16 cellular contexts compared by ENCODE assay signal in the genomic region with DNA sequence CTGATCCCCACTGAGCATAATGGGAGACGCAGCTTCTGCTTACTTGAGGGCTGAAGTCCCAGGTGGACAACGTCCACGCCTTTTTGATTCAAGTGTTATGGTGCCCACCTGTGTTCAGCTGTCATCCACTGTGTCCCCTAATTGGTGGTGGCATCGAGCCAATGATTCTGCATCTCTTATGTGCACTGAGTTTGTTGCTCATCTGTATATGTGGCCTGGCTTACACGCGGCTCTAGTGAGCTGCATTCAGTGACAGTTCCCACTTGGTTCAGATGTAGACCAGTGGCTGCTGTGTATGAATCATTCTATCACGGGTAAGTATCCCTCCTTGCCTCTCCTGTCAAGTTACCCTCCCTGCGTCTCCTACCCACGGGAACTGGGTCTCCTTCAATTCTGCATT.
A peak's percentile ranks its signal among the peaks of the same experiment; 100 is the strongest.
DNase-seq lines count a peak whose midpoint lies in the region; ATAC-seq and TF ChIP-seq lines count a peak whose summit lies in the region.
"Had no signal": no experiment of that assay in that cellular context is flagged by ENCODE, and none has a peak within 500 bp of the region (broad histone marks: within the 10 kb centered on the region; RNA-seq: fewer than 3 reads in every experiment).

No MANE protein-coding gene starts in this region.

- no peaks in the 10 kb centered on the region for H3K27me3 Mint-ChIP-seq in GM23338 (ENCODE audit: insufficient read depth, low read depth, poor library complexity)
- H3K27me3 Mint-ChIP-seq in activated T-helper 2 cell treated with anti-CD3 and anti-CD28 coated beads, Interferon-gamma antibody, Interleukin-2, Interleukin-4, amounts not matched to agents 10 μg/mL and 5 μg/mL and 100 μg/mL, durations not matched to agents 14 hours and 24 hours and 36 hours (ENCODE audit: low read depth): no peaks in the 10 kb centered on the region

- H3K36me3 ChIP-seq in BE2C (no peaks in the 10 kb centered on the region), GM23338 (ENCODE audit: insufficient read depth) (no peaks in the 10 kb centered on the region)

- H2AFZ ChIP-seq in GM23338: no peak overlapping the region
- H2AFZ ChIP-seq: PC-9 had no signal

- H3K9me3 Mint-ChIP-seq in GM23338: no peaks in the 10 kb centered on the region
- no peaks in the 10 kb centered on the region for H3K9me3 Mint-ChIP-seq in activated T-helper 2 cell treated with anti-CD3 and anti-CD28 coated beads, Interferon-gamma antibody, Interleukin-2, Interleukin-4, amounts not matched to agents 10 μg/mL and 5 μg/mL and 100 μg/mL, durations not matched to agents 14 hours and 24 hours and 36 hours

- H3F3A ChIP-seq in GM23338 (replicated peaks; ENCODE audit: low read depth): no peaks in the 10 kb centered on the region

- H3K4me1 ChIP-seq in BE2C (no peaks in the 10 kb centered on the region), GM23338 (ENCODE audit: insufficient read depth) (peaks cover 18% of the 10 kb centered on the region)
- H3K4me1 ChIP-seq: Caco-2 had no signal

- peaks cover 21% of the 10 kb centered on the region for H3K4me1 Mint-ChIP-seq in GM23338
- peaks cover 32% of the 10 kb centered on the region for H3K4me1 Mint-ChIP-seq in activated T-helper 2 cell treated with anti-CD3 and anti-CD28 coated beads, Interferon-gamma antibody, Interleukin-2, Interleukin-4, amounts not matched to agents 10 μg/mL and 5 μg/mL and 100 μg/mL, durations not matched to agents 14 hours and 24 hours and 36 hours (ENCODE audit: low read depth)

- no peaks in the 10 kb centered on the region for H3K27me3 ChIP-seq in BE2C
- no peaks in the 10 kb centered on the region for H3K27me3 ChIP-seq in GM23338 (ENCODE audit: insufficient read depth)

- no peaks in the 10 kb centered on the region for H4K20me1 ChIP-seq in GM23338 (replicated peaks; ENCODE audit: insufficient read depth)

- ATAC-seq in GM23338 (no peak), GM21360 (IDR thresholded peaks at IDR 0.05; ENCODE audit: unreplicated experiment) (no peak)

- no peak overlapping the region for H3K27ac ChIP-seq in GM23338 (ENCODE audit: low read depth)
- H3K27ac ChIP-seq: PC-9 had no signal

- H3K4me3 ChIP-seq in BE2C (ENCODE audit: low read depth, low read length) (no peak overlapping the region), GM23338 (no peak overlapping the region)
- H3K4me3 ChIP-seq: PC-9 had no signal

- DNase-seq in BE2C: peak; percentile 35
- no peak for DNase-seq in GM23338 (ENCODE audit: low spot score)
- peak; percentile 46 to 73 for DNase-seq in NCI-H524 (lab: John Stamatoyannopoulos, UW)
- DNase-seq in activated T-helper 2 cell treated with anti-CD3 and anti-CD28 coated beads, Interferon-gamma antibody, Interleukin-2, Interleukin-4, amounts not matched to agents 10 μg/mL and 5 μg/mL and 100 μg/mL, durations not matched to agents 14 hours and 24 hours and 36 hours (ENCODE audit: low spot score): no peak
- no peak for DNase-seq in activated T-cell treated with anti-CD3 and anti-CD28 coated beads, Interleukin-2, amount 50 U/mL, for 48 hours
- no peak for DNase-seq in mesenteric fat pad (ENCODE audit: low spot score)
- DNase-seq in GDM1 (lab: John Stamatoyannopoulos, UW): no peak
- DNase-seq: ACHN, AML-193, Caco-2, DMS153, H7, NCI-H510A, PC-9, SW 1271 had no signal

- no peaks in the 10 kb centered on the region for H3K9me3 ChIP-seq in BE2C
- H3K9me3 ChIP-seq: Caco-2 had no signal

- H3K4me3 Mint-ChIP-seq in GM23338: no peak overlapping the region
- peak overlapping the region; percentile 11 for H3K4me3 Mint-ChIP-seq in activated T-helper 2 cell treated with anti-CD3 and anti-CD28 coated beads, Interferon-gamma antibody, Interleukin-2, Interleukin-4, amounts not matched to agents 10 μg/mL and 5 μg/mL and 100 μg/mL, durations not matched to agents 14 hours and 24 hours and 36 hours (ENCODE audit: low read depth)

- H3K9me2 ChIP-seq in GM23338 (ENCODE audit: insufficient read depth): no peaks in the 10 kb centered on the region

- H3K79me2 ChIP-seq in GM23338 (replicated peaks; ENCODE audit: insufficient read depth): no peaks in the 10 kb centered on the region

- H3K27ac Mint-ChIP-seq in GM23338: peak overlapping the region; percentile 85
- H3K27ac Mint-ChIP-seq in activated T-helper 2 cell treated with anti-CD3 and anti-CD28 coated beads, Interferon-gamma antibody, Interleukin-2, Interleukin-4, amounts not matched to agents 10 μg/mL and 5 μg/mL and 100 μg/mL, durations not matched to agents 14 hours and 24 hours and 36 hours: peak overlapping the region; percentile 71

- H3K36me3 Mint-ChIP-seq in GM23338 (ENCODE audit: low read depth): peaks cover 15% of the 10 kb centered on the region
- peaks cover 64% of the 10 kb centered on the region for H3K36me3 Mint-ChIP-seq in activated T-helper 2 cell treated with anti-CD3 and anti-CD28 coated beads, Interferon-gamma antibody, Interleukin-2, Interleukin-4, amounts not matched to agents 10 μg/mL and 5 μg/mL and 100 μg/mL, durations not matched to agents 14 hours and 24 hours and 36 hours (ENCODE audit: low read depth)

- intact Hi-C loops in activated T-helper 2 cell treated with anti-CD3 and anti-CD28 coated beads, Interferon-gamma antibody, Interleukin-2, Interleukin-4, amounts not matched to agents 10 μg/mL and 5 μg/mL and 100 μg/mL, durations not matched to agents 14 hours and 24 hours and 36 hours (cut with micrococcal nuclease): no loop called here

- no peak overlapping the region for H3K4me2 ChIP-seq in GM23338
- H3K4me2 ChIP-seq: PC-9 had no signal

- no peak for TF ChIP-seq CTCF in BE2C (IDR thresholded peaks at IDR 0.05; ENCODE audit: low read depth, low read length)
- TF ChIP-seq CTCF in GM23338 (conservative IDR thresholded peaks at IDR 0.05; ENCODE audit: low read depth in 2 of 2): no peak

TF ChIP-seq in GM23338, 12 proteins besides CTCF, POLR2A, EP300 and RAD21 (continues in another document):
- no peak for TF ChIP-seq JUNB (IDR thresholded peaks at IDR 0.05; ENCODE audit: unreplicated experiment)
- no peak for TF ChIP-seq NANOG (IDR thresholded peaks at IDR 0.05; ENCODE audit: borderline replicate concordance)
- TF ChIP-seq, protein P1, sequence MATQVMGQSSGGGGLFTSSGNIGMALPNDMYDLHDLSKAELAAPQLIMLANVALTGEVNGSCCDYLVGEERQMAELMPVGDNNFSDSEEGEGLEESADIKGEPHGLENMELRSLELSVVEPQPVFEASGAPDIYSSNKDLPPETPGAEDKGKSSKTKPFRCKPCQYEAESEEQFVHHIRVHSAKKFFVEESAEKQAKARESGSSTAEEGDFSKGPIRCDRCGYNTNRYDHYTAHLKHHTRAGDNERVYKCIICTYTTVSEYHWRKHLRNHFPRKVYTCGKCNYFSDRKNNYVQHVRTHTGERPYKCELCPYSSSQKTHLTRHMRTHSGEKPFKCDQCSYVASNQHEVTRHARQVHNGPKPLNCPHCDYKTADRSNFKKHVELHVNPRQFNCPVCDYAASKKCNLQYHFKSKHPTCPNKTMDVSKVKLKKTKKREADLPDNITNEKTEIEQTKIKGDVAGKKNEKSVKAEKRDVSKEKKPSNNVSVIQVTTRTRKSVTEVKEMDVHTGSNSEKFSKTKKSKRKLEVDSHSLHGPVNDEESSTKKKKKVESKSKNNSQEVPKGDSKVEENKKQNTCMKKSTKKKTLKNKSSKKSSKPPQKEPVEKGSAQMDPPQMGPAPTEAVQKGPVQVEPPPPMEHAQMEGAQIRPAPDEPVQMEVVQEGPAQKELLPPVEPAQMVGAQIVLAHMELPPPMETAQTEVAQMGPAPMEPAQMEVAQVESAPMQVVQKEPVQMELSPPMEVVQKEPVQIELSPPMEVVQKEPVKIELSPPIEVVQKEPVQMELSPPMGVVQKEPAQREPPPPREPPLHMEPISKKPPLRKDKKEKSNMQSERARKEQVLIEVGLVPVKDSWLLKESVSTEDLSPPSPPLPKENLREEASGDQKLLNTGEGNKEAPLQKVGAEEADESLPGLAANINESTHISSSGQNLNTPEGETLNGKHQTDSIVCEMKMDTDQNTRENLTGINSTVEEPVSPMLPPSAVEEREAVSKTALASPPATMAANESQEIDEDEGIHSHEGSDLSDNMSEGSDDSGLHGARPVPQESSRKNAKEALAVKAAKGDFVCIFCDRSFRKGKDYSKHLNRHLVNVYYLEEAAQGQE (IDR thresholded peaks at IDR 0.05; ENCODE audit: unreplicated experiment): no peak
- TF ChIP-seq EZH2 (IDR thresholded peaks at IDR 0.05; ENCODE audit: low read depth, unreplicated experiment): no peak
- TF ChIP-seq EZH2phosphoT487 (IDR thresholded peaks at IDR 0.05; ENCODE audit: unreplicated experiment): no peak
- no peak for TF ChIP-seq ZNF331 (CRISPR knock-in tag; IDR thresholded peaks at IDR 0.05; ENCODE audit: low read depth)
- TF ChIP-seq STAT1 (IDR thresholded peaks at IDR 0.05; ENCODE audit: unreplicated experiment): no peak
- TF ChIP-seq POLR2AphosphoS5 (IDR thresholded peaks at IDR 0.05; ENCODE audit: low read depth): no peak
- no peak for TF ChIP-seq ETS1 (IDR thresholded peaks at IDR 0.05)
- no peak for TF ChIP-seq ZNF114 (CRISPR knock-in tag; IDR thresholded peaks at IDR 0.05)

Comparison
In these comparisons a context has a peak if more than half of its experiments do, and no peak if none do; other contexts are left out.
1. DNase-seq: peak in BE2C (single experiment) and NCI-H524 (2 of 2); none in GM23338 (single experiment), activated T-helper 2 cell treated with anti-CD3 and anti-CD28 coated beads, Interferon-gamma antibody, Interleukin-2, Interleukin-4, amounts not matched to agents 10 μg/mL and 5 μg/mL and 100 μg/mL, durations not matched to agents 14 hours and 24 hours and 36 hours (single experiment), activated T-cell treated with anti-CD3 and anti-CD28 coated beads, Interleukin-2, amount 50 U/mL, for 48 hours (0 of 2), mesenteric fat pad (single experiment) and GDM1 (single experiment).